20 cellular contexts compared by ENCODE assay signal in the genomic region with DNA sequence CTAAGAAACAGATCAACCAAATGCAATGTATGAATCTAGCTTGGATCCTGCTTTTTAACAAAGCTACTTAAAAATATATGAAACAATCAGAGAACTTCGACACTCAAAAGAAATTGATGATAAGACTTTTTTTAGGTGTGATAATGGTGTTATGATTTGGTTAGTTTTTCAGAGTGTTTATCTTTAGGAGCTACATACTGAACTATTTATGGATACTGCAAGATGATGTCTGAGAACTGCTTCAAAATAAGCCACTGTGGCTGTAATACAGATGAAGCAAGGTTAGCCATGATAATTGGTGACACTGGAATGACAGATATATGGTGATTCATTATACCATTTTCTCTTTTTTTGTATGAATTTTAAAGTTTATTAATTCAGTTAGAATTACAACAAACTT. TPM values are rescaled to one million over a fixed set of nuclear protein-coding genes. Genes with fewer than 3 reads are reported as not detected.
DNase-seq lines count a peak whose midpoint lies in the region; ATAC-seq, FAIRE-seq and TF ChIP-seq lines count a peak whose summit lies in the region.
"Had no signal": no experiment of that assay in that cellular context is flagged by ENCODE, and none has a peak within 500 bp of the region (broad histone marks: within the 10 kb centered on the region; RNA-seq: fewer than 3 reads in every experiment).

No MANE protein-coding gene starts in this region.

- intact Hi-C loops in esophagus muscularis mucosa (cut with DNase I) = loop anchor here (5.0 kb wide), 1 partner anchor 42 kb away; a partner anchor contains a TSS
- intact Hi-C loops in psoas muscle (cut with DNase I) = no loop called here

- peaks cover 95% of the 10 kb centered on the region for H3K79me2 ChIP-seq in Karpas-422 (ENCODE audit: low read length)

- H3K4me3 ChIP-seq in A549 (no peak overlapping the region), esophagus muscularis mucosa (no peak overlapping the region), psoas muscle (peak overlapping the region; percentile 34), Karpas-422 (ENCODE audit: low read length) (no peak overlapping the region)
- H3K4me3 ChIP-seq: SJCRH30 had no signal

- TF ChIP-seq EP300 in A549 (IDR thresholded peaks at IDR 0.05) (no peak), esophagus muscularis mucosa (IDR thresholded peaks at IDR 0.05) (no peak)

- TF ChIP-seq POLR2A in A549 (IDR thresholded peaks at IDR 0.05; ENCODE audit: low read length) = no peak
- TF ChIP-seq POLR2A in GM12891 (IDR thresholded peaks at IDR 0.05; ENCODE audit: low read depth, low read length) = no peak
- TF ChIP-seq POLR2A in esophagus muscularis mucosa (IDR thresholded peaks at IDR 0.05; ENCODE audit: low read depth) = no peak

- ATAC-seq in A549 = no peak
- peak in 3 of 4 donors; percentile 57 to 68 (median 62) for ATAC-seq in psoas muscle
- no peak for ATAC-seq in GM21526 (IDR thresholded peaks at IDR 0.05; ENCODE audit: low FRiP score, unreplicated experiment)
- no peak for ATAC-seq in GM21619 (IDR thresholded peaks at IDR 0.05; ENCODE audit: unreplicated experiment)

- CTCF ChIA-PET in A549 (lab: Yijun Ruan, JAX) = interaction anchor here (1.1 to 1.2 kb wide), 2 partner anchors 10 to 19 kb away, joined by 3 read pairs; no protein-coding TSS in a partner anchor

- H3K9me3 ChIP-seq in A549 = no peaks in the 10 kb centered on the region
- H3K9me3 ChIP-seq in esophagus muscularis mucosa = no peaks in the 10 kb centered on the region
- no peaks in the 10 kb centered on the region for H3K9me3 ChIP-seq in psoas muscle
- no peaks in the 10 kb centered on the region for H3K9me3 ChIP-seq in Karpas-422 (ENCODE audit: low read length)
- H3K9me3 ChIP-seq: SJCRH30 had no signal

- peak; percentile 18 for FAIRE-seq in A549 (lab: Jason Lieb, UNC)
- peak; percentile 45 for FAIRE-seq in GM12891 (lab: Jason Lieb, UNC)

- H3K36me3 ChIP-seq in esophagus muscularis mucosa (peaks cover 0 to under 1% (median under 1%) of the 10 kb centered on the region in 4 donors), psoas muscle (ENCODE audit: insufficient read depth in 1 of 2, low read depth in 1 of 2) (no peaks in the 10 kb centered on the region), Karpas-422 (ENCODE audit: insufficient read depth, low read length) (peaks cover 31% of the 10 kb centered on the region)

- H3K27me3 ChIP-seq in esophagus muscularis mucosa (no peaks in the 10 kb centered on the region), psoas muscle (ENCODE audit: insufficient read depth in 3 of 3, low read length in 2 of 3) (no peaks in the 10 kb centered on the region), Karpas-422 (ENCODE audit: low read length) (no peaks in the 10 kb centered on the region)
- H3K27me3 ChIP-seq: SJCRH30 had no signal

- WGBS in A549 (ENCODE audit: missing lambda C conversion rate) = 93% methylated on average over 1 of the region's 1 CpG
- 61% methylated on average over 1 of the region's 1 CpG for WGBS in esophagus muscularis mucosa
- 66 to 76% (median 67%) methylated on average over 1 of the region's 1 CpG for WGBS in psoas muscle, 3 donors

- no peaks in the 10 kb centered on the region for H3K9me2 ChIP-seq in Karpas-422 (replicated peaks; ENCODE audit: insufficient read depth, low read length)

- H3K4me1 ChIP-seq in A549 (0 out of 3 replicates have a peak, but pooled peaks cover 5% of the 10 kb centered on the region), esophagus muscularis mucosa (peaks cover 26 to 71% (median 58%) of the 10 kb centered on the region in 4 donors), psoas muscle (peaks cover 50% of the 10 kb centered on the region), Karpas-422 (ENCODE audit: low read length) (no peaks in the 10 kb centered on the region)

- no peak overlapping the region for H2AFZ ChIP-seq in Karpas-422 (ENCODE audit: low read length)

- no peak for TF ChIP-seq CTCF in A549 (IDR thresholded peaks at IDR 0.05)
- no peak for TF ChIP-seq CTCF in esophagus muscularis mucosa (IDR thresholded peaks at IDR 0.05)
- no peak for TF ChIP-seq CTCF in psoas muscle (IDR thresholded peaks at IDR 0.05)

- no peak for DNase-seq in A549 (ENCODE audit: low read depth in 1 of 2, low spot score in 1 of 2)
- DNase-seq in GM12891 (ENCODE audit: insufficient read length, low spot score) = no peak
- DNase-seq in esophagus muscularis mucosa (ENCODE audit: extremely low spot score) = no peak
- no peak for DNase-seq in psoas muscle
- DNase-seq in Karpas-422 = no peak
- DNase-seq: C1 segment of cervical spinal cord; CD8-positive, alpha-beta memory T cell; DMS79; HCEC 1CT; MM.1S; NCI-H1092; NCI-H1436 treated with DMSO at 0.1 percent for 48 hours; NCI-H2029; NCI-H345; NCI-H524 treated with DMSO at 0.1 percent for 48 hours; RPMI8226; SJCRH30 had no signal

- no peak for TF ChIP-seq RAD21 in A549 (conservative IDR thresholded peaks at IDR 0.05 in 1 of 2, IDR thresholded peaks at IDR 0.05 in 1 of 2)

- no peak overlapping the region for H3K9ac ChIP-seq in Karpas-422 (ENCODE audit: low read length)

- POLR2A ChIA-PET in A549 (lab: Yijun Ruan, JAX) = no interaction called here

- no peaks in the 10 kb centered on the region for H4K20me1 ChIP-seq in Karpas-422 (ENCODE audit: insufficient read depth, low read depth, low read length)

- H3K4me2 ChIP-seq in A549 (no peak overlapping the region), Karpas-422 (ENCODE audit: low read depth, low read length, poor library complexity, severe bottlenecking) (no peak overlapping the region)

- no peak overlapping the region for H3K27ac ChIP-seq in A549
- peak overlapping the region; percentile 73 to 81 (median 78) for H3K27ac ChIP-seq in esophagus muscularis mucosa (replicated peaks in 1 of 4)
- H3K27ac ChIP-seq in psoas muscle = peak overlapping the region; percentile 87
- no peak overlapping the region for H3K27ac ChIP-seq in Karpas-422 (ENCODE audit: low read length)
- H3K27ac ChIP-seq: HL-60, SJCRH30 had no signal

TF ChIP-seq in A549, 52 proteins besides CTCF, POLR2A, EP300 and RAD21 (continues in another document):
- TF ChIP-seq, protein P1, sequence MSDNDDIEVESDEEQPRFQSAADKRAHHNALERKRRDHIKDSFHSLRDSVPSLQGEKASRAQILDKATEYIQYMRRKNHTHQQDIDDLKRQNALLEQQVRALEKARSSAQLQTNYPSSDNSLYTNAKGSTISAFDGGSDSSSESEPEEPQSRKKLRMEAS (IDR thresholded peaks at IDR 0.05) = no peak
- TF ChIP-seq NFE2L2 (conservative IDR thresholded peaks at IDR 0.05; ENCODE audit: low read length) (no peak), MAZ (IDR thresholded peaks at IDR 0.05; ENCODE audit: borderline replicate concordance, low read depth, low read length) (no peak)

TF ChIP-seq in GM12891, 5 proteins besides CTCF, POLR2A, EP300 and RAD21:
- TF ChIP-seq POLR2AphosphoS5 (IDR thresholded peaks at IDR 0.05; ENCODE audit: low read depth, low read length) = no peak

RNA-seq across cellular contexts. Expression of a gene that starts 14.2 kb away (rescaled TPM):
- polyA plus RNA-seq in A549 (2011; rRNA removed) (26.8 and 27.5 TPM in 2 replicates), A549 (2017; fragmentation: RNase III; extraction: RNeasy Plus Mini Kit Qiagen cat#74134 plus additional on column Dnase treatment) (12.5 to 13.8 TPM (median 12.9 TPM) in 3 replicates), psoas muscle (10 to 100 TPM; 19.1 to 66.5 (median 46.3) TPM)
- polyA plus RNA-seq in A549 (2012; cell fraction: cytosol; rRNA removed) = 11.6 and 14.0 TPM in 2 replicates
- polyA plus RNA-seq in A549 (2012; cell fraction: nucleus; rRNA removed) = 13.2 and 21.1 TPM in 2 replicates
- polyA minus RNA-seq in A549 (2011; rRNA and poly(A)+ RNA removed) = 15.9 and 19.6 TPM in 2 replicates
- 17.4 TPM for polyA plus RNA-seq in GM12891 (2012; ENCODE audit: low read depth, missing spikeins)
- total RNA-seq in esophagus muscularis mucosa (10 to 100 TPM; 52.2 to 68.9 (median 63.6) TPM), psoas muscle (10 to 100 TPM; 59.9 to 83.6 (median 70.3) TPM)
- total RNA-seq in Karpas-422 (2014; rRNA removed; shearing (Covaris generic); ENCODE audit: low replicate concordance) = 45.4 and 55.8 TPM in 2 replicates

RNA-seq across cellular contexts. Expression of a gene that starts 42.4 kb away (rescaled TPM):
- 99.1 and 139 TPM in 2 replicates for polyA plus RNA-seq in A549 (2011; rRNA removed)
- polyA plus RNA-seq in A549 (2012; cell fraction: cytosol; rRNA removed) = 40.9 and 47.8 TPM in 2 replicates
- 15.5 and 23.3 TPM in 2 replicates for polyA plus RNA-seq in A549 (2012; cell fraction: nucleus; rRNA removed)
- 93.6 to 95.4 TPM (median 94.3 TPM) in 3 replicates for polyA plus RNA-seq in A549 (2017; fragmentation: RNase III; extraction: RNeasy Plus Mini Kit Qiagen cat#74134 plus additional on column Dnase treatment)
- 20.3 and 26.2 TPM in 2 replicates for polyA minus RNA-seq in A549 (2011; rRNA and poly(A)+ RNA removed)
- polyA plus RNA-seq in GM12891 (2012; ENCODE audit: low read depth, missing spikeins) = 64.9 TPM
- 10 to 100 TPM; 21.8 to 39.4 (median 24.6) TPM for total RNA-seq in esophagus muscularis mucosa
- total RNA-seq in psoas muscle = 10 to 100 TPM; 31.8 to 66.5 (median 44.5) TPM
- polyA plus RNA-seq in psoas muscle = 10 to 100 TPM; 54.7 to 94.6 (median 60.9) TPM
- 32.4 and 56.8 TPM in 2 replicates for total RNA-seq in Karpas-422 (2014; rRNA removed; shearing (Covaris generic); ENCODE audit: low replicate concordance)

Comparison
In these comparisons a context has a peak if more than half of its experiments do, and no peak if none do; other contexts are left out.
1. ATAC-seq: peak in psoas muscle (3 of 4); none in A549 (0 of 2), GM21526 (single experiment) and GM21619 (single experiment).
2. H3K27ac ChIP-seq: peak in esophagus muscularis mucosa (4 of 4) and psoas muscle (single experiment); none in A549 (0 of 2) and Karpas-422 (single experiment).